In genomic region chrX:3320471-3321046, GRCh38 we compare ENCODE assay signal across 14 cellular contexts. TPM values are rescaled to one million over a fixed set of nuclear protein-coding genes. Genes with fewer than 3 reads are reported as not detected.
"Had no signal": no experiment of that assay in that cellular context is flagged by ENCODE, and none has a peak within 500 bp of the region (broad histone marks: within the 10 kb centered on the region; RNA-seq: fewer than 3 reads in every experiment).

No MANE protein-coding gene starts in this region.

- H3K4me1 ChIP-seq: thyroid gland had no signal

- H3K9me3 ChIP-seq: thyroid gland had no signal

- H3K27me3 ChIP-seq: thyroid gland had no signal

- H3K4me3 ChIP-seq: lung, thyroid gland had no signal

- H3K27ac ChIP-seq: epithelial cell of prostate, thyroid gland had no signal

- DNase-seq: activated CD4-positive, alpha-beta memory T cell treated with anti-CD3 and anti-CD28 coated beads, Interleukin-2, amount 10 ng/mL, durations not matched to agents 7 days and 5 days; activated CD4-positive, alpha-beta T cell treated with anti-CD3 and anti-CD28 coated beads for 48 hours; activated CD4-positive, CD25-positive, alpha-beta regulatory T cell; activated CD8-positive, alpha-beta memory T cell treated with anti-CD3 and anti-CD28 coated beads, Interleukin-2, amount 10 ng/mL, durations not matched to agents 7 days and 5 days; left cardiac atrium; nucleus accumbens; stimulated activated CD4-positive, alpha-beta T cell treated with anti-CD3 and anti-CD28 coated beads, Interleukin-2, amount 100 ng/mL, for 24 hours; stimulated activated naive CD4-positive, alpha-beta T cell treated with Interleukin-2 at 50 U/mL for 16 hours; T-helper 1 cell; T1000; thyroid gland had no signal

RNA-seq across cellular contexts. Expression of gene MXRA5, which starts 25.9 kb away (rescaled TPM):
- total RNA-seq: activated CD4-positive, alpha-beta memory T cell treated with anti-CD3 and anti-CD28 coated beads, Interleukin-2, amount 10 ng/mL, durations not matched to agents 7 days and 5 days; activated CD8-positive, alpha-beta memory T cell treated with anti-CD3 and anti-CD28 coated beads, Interleukin-2, amount 10 ng/mL, durations not matched to agents 7 days and 5 days; dermis microvascular lymphatic vessel endothelial cell had no signal
